In the genomic region with DNA sequence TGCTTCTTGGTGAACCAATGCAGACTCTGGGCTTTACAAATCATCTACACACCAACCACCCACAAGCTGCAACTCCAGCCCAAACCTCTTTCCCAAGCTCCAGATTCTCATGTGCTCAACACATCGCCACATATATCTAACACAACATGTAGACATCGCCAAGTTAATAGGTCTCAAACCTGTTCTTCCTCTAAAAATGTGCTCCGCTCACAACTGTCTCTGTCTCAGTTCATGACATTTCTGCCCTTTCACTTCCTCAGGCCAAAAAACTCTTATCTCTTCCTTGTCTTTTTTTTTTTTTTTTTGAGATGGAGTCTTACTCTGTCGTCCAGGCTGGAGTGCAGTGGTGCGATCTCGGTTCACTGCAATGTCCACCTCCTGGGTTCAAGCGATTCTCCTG, we compare ENCODE assay signal across 14 cellular contexts.
DNase-seq lines count a peak whose midpoint lies in the region; ATAC-seq, FAIRE-seq and TF ChIP-seq lines count a peak whose summit lies in the region.
"Had no signal": no experiment of that assay in that cellular context is flagged by ENCODE, and none has a peak within 500 bp of the region (broad histone marks: within the 10 kb centered on the region; RNA-seq: fewer than 3 reads in every experiment).

No MANE protein-coding gene starts in this region.

- FAIRE-seq in GM12891 (lab: Jason Lieb, UNC): peak; percentile 79

- no peak for TF ChIP-seq CTCF in GM13977 (IDR thresholded peaks at IDR 0.05; ENCODE audit: extremely low read depth, insufficient read depth, missing control alignments)

- ATAC-seq in GM19455 (IDR thresholded peaks at IDR 0.05; ENCODE audit: unreplicated experiment) (peak; percentile 56), HG02885 (IDR thresholded peaks at IDR 0.05; ENCODE audit: poor library complexity, unreplicated experiment) (peak; percentile 74)
- ATAC-seq: PC-3, psoas muscle had no signal

- no peak for TF ChIP-seq POLR2A in GM12891 (IDR thresholded peaks at IDR 0.05; ENCODE audit: low read depth, low read length)

- in situ Hi-C loops in GM13977 (cut with MboI; ENCODE audit: low pct_unique_long_range_greater_than_20kb, low sequenced_read_pairs, unreplicated experiment): no loop called here

- DNase-seq in GM12891 (ENCODE audit: insufficient read length, low spot score) (no peak), NOMO-1 treated with DMSO at 0.1 percent for 48 hours (lab: John Stamatoyannopoulos, UW; ENCODE audit: unreplicated experiment) (peak; percentile 78), AG20443 (ENCODE audit: low spot score) (no peak), GM13977 (ENCODE audit: low spot score) (no peak), DMS 273 (lab: John Stamatoyannopoulos, UW; ENCODE audit: unreplicated experiment) (no peak), NCI-H1436 treated with DMSO at 0.1 percent for 48 hours (lab: John Stamatoyannopoulos, UW) (no peak)
- DNase-seq: activated naive CD8-positive, alpha-beta T cell treated with anti-CD3 and anti-CD28 coated beads for 36 hours; DND-41; NCI-H2171 treated with DMSO at 0.1 percent for 48 hours; PC-3; psoas muscle; stimulated activated naive CD4-positive, alpha-beta T cell had no signal

TF ChIP-seq in GM12891, 5 proteins besides CTCF, POLR2A, EP300 and RAD21:
- TF ChIP-seq SPI1 (IDR thresholded peaks at IDR 0.05; ENCODE audit: low read depth, low read length) (peak; percentile 86), PAX5 (IDR thresholded peaks at IDR 0.05; ENCODE audit: insufficient read depth, low read length, severe bottlenecking) (no peak)
